17 cellular contexts compared by ENCODE assay signal in the genomic region with DNA sequence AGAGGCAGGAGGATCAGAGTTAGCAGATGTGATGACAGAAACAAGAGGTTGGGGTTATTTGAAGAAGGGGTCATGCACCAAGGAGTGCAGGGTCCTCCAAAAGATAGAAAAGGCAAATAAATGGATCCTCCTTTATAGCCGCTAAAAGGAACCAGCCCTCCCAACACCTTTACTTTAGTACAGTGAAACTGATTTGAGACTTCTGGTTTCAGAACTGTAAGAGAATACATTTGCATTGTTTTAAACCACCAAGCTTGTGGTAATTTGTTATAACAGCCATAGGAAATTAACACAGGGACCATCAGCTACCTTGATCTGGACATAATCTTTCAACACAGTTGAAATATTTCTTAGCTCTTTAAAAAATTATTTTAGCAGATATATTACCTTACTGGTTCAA.
DNase-seq lines count a peak whose midpoint lies in the region; ATAC-seq and TF ChIP-seq lines count a peak whose summit lies in the region.
"Had no signal": no experiment of that assay in that cellular context is flagged by ENCODE, and none has a peak within 500 bp of the region (broad histone marks: within the 10 kb centered on the region; RNA-seq: fewer than 3 reads in every experiment).

No MANE protein-coding gene starts in this region.

- TF ChIP-seq CTCF in omental fat pad (IDR thresholded peaks at IDR 0.05), result no peak

- DNase-seq in DMS 273 treated with DMSO at 0.1 percent for 48 hours (lab: John Stamatoyannopoulos, UW) (no peak), omental fat pad (ENCODE audit: low spot score) (no peak), left colon (no peak)
- DNase-seq: activated CD4-positive, alpha-beta T cell treated with anti-CD3 and anti-CD28 coated beads for 1 hour; activated T-cell treated with anti-CD3 and anti-CD28 coated beads, Interleukin-2, amount 50 U/mL, for 48 hours; amniotic stem cell; Calu3; HFFc6; NCI-H187 treated with DMSO at 0.1 percent for 48 hours; posterior cingulate gyrus; stimulated activated CD4-positive, alpha-beta T cell treated with anti-CD3 and anti-CD28 coated beads, Interleukin-15, amount 100 ng/mL, for 24 hours; stimulated activated CD8-positive, alpha-beta memory T cell treated with anti-CD3 and anti-CD28 coated beads, Interleukin-4, amount 100 ng/mL, for 48 hours had no signal

- peak; percentile 50 for ATAC-seq in GM18502 (IDR thresholded peaks at IDR 0.05; ENCODE audit: poor library complexity, unreplicated experiment)
- peak; percentile 45 for ATAC-seq in GM19452 (IDR thresholded peaks at IDR 0.05; ENCODE audit: unreplicated experiment)
- ATAC-seq in HG02759 (IDR thresholded peaks at IDR 0.05; ENCODE audit: unreplicated experiment), result peak; percentile 46
- peak; percentile 32 for ATAC-seq in HG03457 (IDR thresholded peaks at IDR 0.05; ENCODE audit: unreplicated experiment)
- no peak for ATAC-seq in GM19463 (IDR thresholded peaks at IDR 0.05; ENCODE audit: unreplicated experiment)
- ATAC-seq in omental fat pad (ENCODE audit: low FRiP score), result no peak
- ATAC-seq in left colon, result no peak

- intact Hi-C loops in left colon (cut with DNase I, micrococcal nuclease), result no loop called here

Comparison
In these comparisons a context has a peak if more than half of its experiments do, and no peak if none do; other contexts are left out.
1. ATAC-seq: peak in GM18502 (single experiment), GM19452 (single experiment), HG02759 (single experiment) and HG03457 (single experiment); none in GM19463 (single experiment), omental fat pad (single experiment) and left colon (single experiment).